ENCODE assay signal across 8 cellular contexts in genomic region chr10:132536241-132536963, GRCh38. TPM values are rescaled to one million over a fixed set of nuclear protein-coding genes. Genes with fewer than 3 reads are reported as not detected.
A peak's percentile ranks its signal among the peaks of the same experiment; 100 is the strongest.
DNase-seq lines count a peak whose midpoint lies in the region; ATAC-seq, FAIRE-seq and TF ChIP-seq lines count a peak whose summit lies in the region.

No MANE protein-coding gene starts in this region.

- H3K9me3 Mint-ChIP-seq in T-helper 1 cell treated with Interleukin-12 subunit alpha and Interleukin-12 subunit beta and Interleukin-4 antibody, amounts not matched to agents 30 μg/mL and 1 μg/mL, for 36 hours: peaks cover 13% of the 10 kb centered on the region

- peaks cover 8% of the 10 kb centered on the region for H3K36me3 Mint-ChIP-seq in T-helper 1 cell treated with Interleukin-12 subunit alpha and Interleukin-12 subunit beta and Interleukin-4 antibody, amounts not matched to agents 30 μg/mL and 1 μg/mL, for 36 hours (ENCODE audit: low read depth)

- ATAC-seq in body of pancreas (peak; percentile 3), HG03135 (IDR thresholded peaks at IDR 0.05; ENCODE audit: unreplicated experiment) (no peak)

- peak overlapping the region in 4 of 5 donors; percentile 44 to 71 (median 64) for H3K9ac ChIP-seq in subcutaneous abdominal adipose tissue (ENCODE audit: low read length in 5 of 5)

- WGBS in body of pancreas, 2 donors: 12 to 23% methylated on average over 14 to 30 of the region's 30 CpGs

- H3K4me1 ChIP-seq in body of pancreas (peaks cover 43% of the 10 kb centered on the region), subcutaneous abdominal adipose tissue (ENCODE audit: control insufficient read depth in 5 of 5, insufficient read depth in 5 of 5, low read length in 5 of 5) (peaks cover 15 to 48% (median 44%) of the 10 kb centered on the region in 5 donors)

- H3K27ac ChIP-seq in body of pancreas (peak overlapping the region; percentile 76 to 90 (median 88)), layer of hippocampus (ENCODE audit: low read depth, low read length) (peak overlapping the region; percentile 81), subcutaneous abdominal adipose tissue (ENCODE audit: low read depth, low read length) (no peak overlapping the region)

- DNase-seq in T-helper 1 cell (no peak), body of pancreas (peak in 3 of 4 donors; percentile 36 to 59 (median 48)), GM12891 (ENCODE audit: insufficient read length, low spot score) (no peak)
- DNase-seq in Jurkat, Clone E6-1 (ENCODE audit: low read depth, low spot score): no peak

- FAIRE-seq in GM12891 (lab: Jason Lieb, UNC): no peak

- intact Hi-C loops in body of pancreas (cut with DNase I): no loop called here

- peak in 1 of 7 experiments; percentile 7 for TF ChIP-seq CTCF in body of pancreas (IDR thresholded peaks at IDR 0.05)

- H3K4me1 Mint-ChIP-seq in T-helper 1 cell treated with Interleukin-12 subunit alpha and Interleukin-12 subunit beta and Interleukin-4 antibody, amounts not matched to agents 30 μg/mL and 1 μg/mL, for 36 hours (ENCODE audit: low read depth): peaks cover 34% of the 10 kb centered on the region

- H3K27me3 ChIP-seq in body of pancreas: no peaks in the 10 kb centered on the region
- no peaks in the 10 kb centered on the region for H3K27me3 ChIP-seq in layer of hippocampus (ENCODE audit: control insufficient read depth, insufficient read depth, low read length)
- H3K27me3 ChIP-seq in subcutaneous abdominal adipose tissue (ENCODE audit: control insufficient read depth in 5 of 5, insufficient read depth in 4 of 5, low read length in 5 of 5): no peaks in the 10 kb centered on the region

- peaks cover 28% of the 10 kb centered on the region for H3K27me3 Mint-ChIP-seq in T-helper 1 cell treated with Interleukin-12 subunit alpha and Interleukin-12 subunit beta and Interleukin-4 antibody, amounts not matched to agents 30 μg/mL and 1 μg/mL, for 36 hours (ENCODE audit: low read depth)

- no peak overlapping the region for H3K27ac Mint-ChIP-seq in T-helper 1 cell treated with Interleukin-12 subunit alpha and Interleukin-12 subunit beta and Interleukin-4 antibody, amounts not matched to agents 30 μg/mL and 1 μg/mL, for 36 hours

- peak overlapping the region; percentile 46 for H3K4me3 Mint-ChIP-seq in T-helper 1 cell treated with Interleukin-12 subunit alpha and Interleukin-12 subunit beta and Interleukin-4 antibody, amounts not matched to agents 30 μg/mL and 1 μg/mL, for 36 hours

- peak overlapping the region; percentile 61 for H3K4me3 ChIP-seq in Jurkat, Clone E6-1 (ENCODE audit: low read length)
- H3K4me3 ChIP-seq in body of pancreas (peak overlapping the region; percentile 47 to 68), subcutaneous abdominal adipose tissue (ENCODE audit: low read depth in 1 of 5, low read length in 5 of 5) (peak overlapping the region in 4 of 5 donors; percentile 61 to 74 (median 68))

- TF ChIP-seq POLR2A in body of pancreas (IDR thresholded peaks at IDR 0.05): no peak
- TF ChIP-seq POLR2A in GM12891 (IDR thresholded peaks at IDR 0.05; ENCODE audit: low read depth, low read length): no peak

- no peaks in the 10 kb centered on the region for H3K36me3 ChIP-seq in body of pancreas (replicated peaks in 1 of 2; ENCODE audit: insufficient read depth in 1 of 2, low read depth in 2 of 2)
- no peaks in the 10 kb centered on the region for H3K36me3 ChIP-seq in subcutaneous abdominal adipose tissue (ENCODE audit: control insufficient read depth in 5 of 5, insufficient read depth in 5 of 5, low read length in 5 of 5)

- H3K9me3 ChIP-seq in body of pancreas (no peaks in the 10 kb centered on the region), subcutaneous abdominal adipose tissue (ENCODE audit: control insufficient read depth in 5 of 5, low read length in 5 of 5) (no peaks in the 10 kb centered on the region)

TF ChIP-seq in GM12891, 5 proteins besides CTCF, POLR2A, EP300 and RAD21:
- no peak for TF ChIP-seq PAX5 (IDR thresholded peaks at IDR 0.05; ENCODE audit: insufficient read depth, low read length, severe bottlenecking)
- no peak for TF ChIP-seq TAF1 (IDR thresholded peaks at IDR 0.05; ENCODE audit: low read depth, low read length)
- no peak for TF ChIP-seq SPI1 (IDR thresholded peaks at IDR 0.05; ENCODE audit: low read depth, low read length)
- TF ChIP-seq POLR2AphosphoS5 (IDR thresholded peaks at IDR 0.05; ENCODE audit: low read depth, low read length): no peak
- no peak for TF ChIP-seq POU2F2 (IDR thresholded peaks at IDR 0.05; ENCODE audit: low read depth, low read length)

RNA-seq across cellular contexts. Expression of gene INPP5A, which starts 1.2 kb away (rescaled TPM):
- polyA plus RNA-seq in Jurkat, Clone E6-1 (2012; ENCODE audit: insufficient read depth, insufficient read length): 14.6 TPM
- 10 to 100 TPM in 1 of 2 donors, 1 to 10 TPM in 1; 9.2 to 14.5 TPM for total RNA-seq in body of pancreas
- polyA plus RNA-seq in GM12891 (2012; ENCODE audit: low read depth, missing spikeins): 4.0 TPM

Comparison
In these comparisons a context has a peak if more than half of its experiments do, and no peak if none do; other contexts are left out.
1. DNase-seq: peak in body of pancreas (3 of 4); none in T-helper 1 cell (0 of 5), Jurkat, Clone E6-1 (single experiment) and GM12891 (single experiment).
2. Peak in every context shown above with its lines, with median percentiles within 50 percentile points of each other: H3K4me3 ChIP-seq.